In the genomic region with DNA sequence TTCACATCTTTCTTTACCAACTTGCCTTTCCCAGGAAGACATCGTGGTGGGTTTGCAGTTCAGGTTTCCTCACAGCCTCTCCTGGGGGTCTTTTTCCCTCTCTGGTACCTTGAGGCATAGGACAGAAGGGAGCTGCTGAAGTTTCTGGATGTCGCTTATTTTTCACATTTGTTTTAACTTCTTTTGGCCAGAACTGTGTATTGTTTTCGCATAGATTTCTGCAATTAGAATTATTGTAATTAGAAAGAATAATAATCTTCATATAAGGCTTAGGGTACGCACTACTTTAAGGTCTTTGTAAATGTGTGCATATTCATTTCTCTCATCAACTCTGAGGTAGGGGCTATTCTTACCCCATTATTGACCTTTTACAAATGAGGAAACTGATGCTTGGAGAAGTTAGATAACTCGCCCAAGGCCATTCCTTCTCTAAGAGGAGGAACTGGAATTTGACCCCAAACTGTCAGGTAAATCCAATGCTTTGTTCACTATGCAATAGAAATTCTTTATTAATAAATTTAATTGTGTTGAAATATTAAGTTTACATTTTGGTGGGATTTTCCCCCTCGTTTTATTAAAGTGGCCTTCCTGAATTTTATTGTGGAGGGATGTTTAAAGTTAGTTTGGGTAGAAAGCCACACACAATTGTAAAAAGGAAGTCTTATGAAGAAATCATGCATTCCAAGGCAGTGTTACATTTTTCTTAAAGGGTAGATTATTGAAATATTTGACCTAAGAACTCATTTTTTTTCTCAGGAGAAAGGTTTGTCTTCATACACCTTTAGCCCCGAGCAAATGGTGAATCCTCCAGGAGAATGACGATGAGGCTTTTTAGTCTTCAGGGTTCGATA, we compare ENCODE assay signal across 1 cellular context.
TF ChIP-seq lines count a peak whose summit lies in the region.

No MANE protein-coding gene starts in this region.

TF ChIP-seq in K562, 482 proteins besides CTCF, POLR2A, EP300 and RAD21 (continued from another document):
- TF ChIP-seq, protein P1, sequence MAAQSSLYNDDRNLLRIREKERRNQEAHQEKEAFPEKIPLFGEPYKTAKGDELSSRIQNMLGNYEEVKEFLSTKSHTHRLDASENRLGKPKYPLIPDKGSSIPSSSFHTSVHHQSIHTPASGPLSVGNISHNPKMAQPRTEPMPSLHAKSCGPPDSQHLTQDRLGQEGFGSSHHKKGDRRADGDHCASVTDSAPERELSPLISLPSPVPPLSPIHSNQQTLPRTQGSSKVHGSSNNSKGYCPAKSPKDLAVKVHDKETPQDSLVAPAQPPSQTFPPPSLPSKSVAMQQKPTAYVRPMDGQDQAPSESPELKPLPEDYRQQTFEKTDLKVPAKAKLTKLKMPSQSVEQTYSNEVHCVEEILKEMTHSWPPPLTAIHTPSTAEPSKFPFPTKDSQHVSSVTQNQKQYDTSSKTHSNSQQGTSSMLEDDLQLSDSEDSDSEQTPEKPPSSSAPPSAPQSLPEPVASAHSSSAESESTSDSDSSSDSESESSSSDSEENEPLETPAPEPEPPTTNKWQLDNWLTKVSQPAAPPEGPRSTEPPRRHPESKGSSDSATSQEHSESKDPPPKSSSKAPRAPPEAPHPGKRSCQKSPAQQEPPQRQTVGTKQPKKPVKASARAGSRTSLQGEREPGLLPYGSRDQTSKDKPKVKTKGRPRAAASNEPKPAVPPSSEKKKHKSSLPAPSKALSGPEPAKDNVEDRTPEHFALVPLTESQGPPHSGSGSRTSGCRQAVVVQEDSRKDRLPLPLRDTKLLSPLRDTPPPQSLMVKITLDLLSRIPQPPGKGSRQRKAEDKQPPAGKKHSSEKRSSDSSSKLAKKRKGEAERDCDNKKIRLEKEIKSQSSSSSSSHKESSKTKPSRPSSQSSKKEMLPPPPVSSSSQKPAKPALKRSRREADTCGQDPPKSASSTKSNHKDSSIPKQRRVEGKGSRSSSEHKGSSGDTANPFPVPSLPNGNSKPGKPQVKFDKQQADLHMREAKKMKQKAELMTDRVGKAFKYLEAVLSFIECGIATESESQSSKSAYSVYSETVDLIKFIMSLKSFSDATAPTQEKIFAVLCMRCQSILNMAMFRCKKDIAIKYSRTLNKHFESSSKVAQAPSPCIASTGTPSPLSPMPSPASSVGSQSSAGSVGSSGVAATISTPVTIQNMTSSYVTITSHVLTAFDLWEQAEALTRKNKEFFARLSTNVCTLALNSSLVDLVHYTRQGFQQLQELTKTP (IDR thresholded peaks at IDR 0.05; ENCODE audit: low read depth in 1 of 2, partially characterized antibody in 2 of 2), result peak in 1 of 2 experiments; percentile 29
- TF ChIP-seq SMAD1 (IDR thresholded peaks at IDR 0.05; ENCODE audit: low read depth, low read length, partially characterized antibody), result no peak
- no peak for TF ChIP-seq NCOA2 (IDR thresholded peaks at IDR 0.05; ENCODE audit: partially characterized antibody in 2 of 2)
- TF ChIP-seq, protein P2, sequence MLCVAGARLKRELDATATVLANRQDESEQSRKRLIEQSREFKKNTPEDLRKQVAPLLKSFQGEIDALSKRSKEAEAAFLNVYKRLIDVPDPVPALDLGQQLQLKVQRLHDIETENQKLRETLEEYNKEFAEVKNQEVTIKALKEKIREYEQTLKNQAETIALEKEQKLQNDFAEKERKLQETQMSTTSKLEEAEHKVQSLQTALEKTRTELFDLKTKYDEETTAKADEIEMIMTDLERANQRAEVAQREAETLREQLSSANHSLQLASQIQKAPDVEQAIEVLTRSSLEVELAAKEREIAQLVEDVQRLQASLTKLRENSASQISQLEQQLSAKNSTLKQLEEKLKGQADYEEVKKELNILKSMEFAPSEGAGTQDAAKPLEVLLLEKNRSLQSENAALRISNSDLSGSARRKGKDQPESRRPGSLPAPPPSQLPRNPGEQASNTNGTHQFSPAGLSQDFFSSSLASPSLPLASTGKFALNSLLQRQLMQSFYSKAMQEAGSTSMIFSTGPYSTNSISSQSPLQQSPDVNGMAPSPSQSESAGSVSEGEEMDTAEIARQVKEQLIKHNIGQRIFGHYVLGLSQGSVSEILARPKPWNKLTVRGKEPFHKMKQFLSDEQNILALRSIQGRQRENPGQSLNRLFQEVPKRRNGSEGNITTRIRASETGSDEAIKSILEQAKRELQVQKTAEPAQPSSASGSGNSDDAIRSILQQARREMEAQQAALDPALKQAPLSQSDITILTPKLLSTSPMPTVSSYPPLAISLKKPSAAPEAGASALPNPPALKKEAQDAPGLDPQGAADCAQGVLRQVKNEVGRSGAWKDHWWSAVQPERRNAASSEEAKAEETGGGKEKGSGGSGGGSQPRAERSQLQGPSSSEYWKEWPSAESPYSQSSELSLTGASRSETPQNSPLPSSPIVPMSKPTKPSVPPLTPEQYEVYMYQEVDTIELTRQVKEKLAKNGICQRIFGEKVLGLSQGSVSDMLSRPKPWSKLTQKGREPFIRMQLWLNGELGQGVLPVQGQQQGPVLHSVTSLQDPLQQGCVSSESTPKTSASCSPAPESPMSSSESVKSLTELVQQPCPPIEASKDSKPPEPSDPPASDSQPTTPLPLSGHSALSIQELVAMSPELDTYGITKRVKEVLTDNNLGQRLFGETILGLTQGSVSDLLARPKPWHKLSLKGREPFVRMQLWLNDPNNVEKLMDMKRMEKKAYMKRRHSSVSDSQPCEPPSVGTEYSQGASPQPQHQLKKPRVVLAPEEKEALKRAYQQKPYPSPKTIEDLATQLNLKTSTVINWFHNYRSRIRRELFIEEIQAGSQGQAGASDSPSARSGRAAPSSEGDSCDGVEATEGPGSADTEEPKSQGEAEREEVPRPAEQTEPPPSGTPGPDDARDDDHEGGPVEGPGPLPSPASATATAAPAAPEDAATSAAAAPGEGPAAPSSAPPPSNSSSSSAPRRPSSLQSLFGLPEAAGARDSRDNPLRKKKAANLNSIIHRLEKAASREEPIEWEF (CRISPR knock-in tag; IDR thresholded peaks at IDR 0.05), result 0 out of 2 replicates have a peak, but pooled peaks have one; percentile 3
- TF ChIP-seq, protein P3, sequence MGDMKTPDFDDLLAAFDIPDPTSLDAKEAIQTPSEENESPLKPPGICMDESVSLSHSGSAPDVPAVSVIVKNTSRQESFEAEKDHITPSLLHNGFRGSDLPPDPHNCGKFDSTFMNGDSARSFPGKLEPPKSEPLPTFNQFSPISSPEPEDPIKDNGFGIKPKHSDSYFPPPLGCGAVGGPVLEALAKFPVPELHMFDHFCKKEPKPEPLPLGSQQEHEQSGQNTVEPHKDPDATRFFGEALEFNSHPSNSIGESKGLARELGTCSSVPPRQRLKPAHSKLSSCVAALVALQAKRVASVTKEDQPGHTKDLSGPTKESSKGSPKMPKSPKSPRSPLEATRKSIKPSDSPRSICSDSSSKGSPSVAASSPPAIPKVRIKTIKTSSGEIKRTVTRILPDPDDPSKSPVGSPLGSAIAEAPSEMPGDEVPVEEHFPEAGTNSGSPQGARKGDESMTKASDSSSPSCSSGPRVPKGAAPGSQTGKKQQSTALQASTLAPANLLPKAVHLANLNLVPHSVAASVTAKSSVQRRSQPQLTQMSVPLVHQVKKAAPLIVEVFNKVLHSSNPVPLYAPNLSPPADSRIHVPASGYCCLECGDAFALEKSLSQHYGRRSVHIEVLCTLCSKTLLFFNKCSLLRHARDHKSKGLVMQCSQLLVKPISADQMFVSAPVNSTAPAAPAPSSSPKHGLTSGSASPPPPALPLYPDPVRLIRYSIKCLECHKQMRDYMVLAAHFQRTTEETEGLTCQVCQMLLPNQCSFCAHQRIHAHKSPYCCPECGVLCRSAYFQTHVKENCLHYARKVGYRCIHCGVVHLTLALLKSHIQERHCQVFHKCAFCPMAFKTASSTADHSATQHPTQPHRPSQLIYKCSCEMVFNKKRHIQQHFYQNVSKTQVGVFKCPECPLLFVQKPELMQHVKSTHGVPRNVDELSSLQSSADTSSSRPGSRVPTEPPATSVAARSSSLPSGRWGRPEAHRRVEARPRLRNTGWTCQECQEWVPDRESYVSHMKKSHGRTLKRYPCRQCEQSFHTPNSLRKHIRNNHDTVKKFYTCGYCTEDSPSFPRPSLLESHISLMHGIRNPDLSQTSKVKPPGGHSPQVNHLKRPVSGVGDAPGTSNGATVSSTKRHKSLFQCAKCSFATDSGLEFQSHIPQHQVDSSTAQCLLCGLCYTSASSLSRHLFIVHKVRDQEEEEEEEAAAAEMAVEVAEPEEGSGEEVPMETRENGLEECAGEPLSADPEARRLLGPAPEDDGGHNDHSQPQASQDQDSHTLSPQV (IDR thresholded peaks at IDR 0.05), result peak; percentile 7; the same call in 1 of the 2 replicates
- TF ChIP-seq CHD1 (IDR thresholded peaks at IDR 0.05; ENCODE audit: low read length), result peak; percentile 1
- TF ChIP-seq KDM1A (IDR thresholded peaks at IDR 0.05), result no peak
- TF ChIP-seq, protein P4, sequence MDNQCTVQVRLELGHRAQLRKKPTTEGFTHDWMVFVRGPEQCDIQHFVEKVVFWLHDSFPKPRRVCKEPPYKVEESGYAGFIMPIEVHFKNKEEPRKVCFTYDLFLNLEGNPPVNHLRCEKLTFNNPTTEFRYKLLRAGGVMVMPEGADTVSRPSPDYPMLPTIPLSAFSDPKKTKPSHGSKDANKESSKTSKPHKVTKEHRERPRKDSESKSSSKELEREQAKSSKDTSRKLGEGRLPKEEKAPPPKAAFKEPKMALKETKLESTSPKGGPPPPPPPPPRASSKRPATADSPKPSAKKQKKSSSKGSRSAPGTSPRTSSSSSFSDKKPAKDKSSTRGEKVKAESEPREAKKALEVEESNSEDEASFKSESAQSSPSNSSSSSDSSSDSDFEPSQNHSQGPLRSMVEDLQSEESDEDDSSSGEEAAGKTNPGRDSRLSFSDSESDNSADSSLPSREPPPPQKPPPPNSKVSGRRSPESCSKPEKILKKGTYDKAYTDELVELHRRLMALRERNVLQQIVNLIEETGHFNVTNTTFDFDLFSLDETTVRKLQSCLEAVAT (IDR thresholded peaks at IDR 0.05), result 0 out of 4 replicates have a peak, but pooled peaks of 1 of the 2 experiments have one; percentile 3
- TF ChIP-seq CEBPG (CRISPR knock-in tag; IDR thresholded peaks at IDR 0.05), result no peak
- 0 out of 4 replicates have a peak, but pooled peaks of 1 of the 2 experiments have one; percentile 4 for TF ChIP-seq CEBPG (tag; conservative IDR thresholded peaks at IDR 0.05 in 1 of 2, IDR thresholded peaks at IDR 0.05 in 1 of 2)
